8 cellular contexts compared by ENCODE assay signal in the genomic region with DNA sequence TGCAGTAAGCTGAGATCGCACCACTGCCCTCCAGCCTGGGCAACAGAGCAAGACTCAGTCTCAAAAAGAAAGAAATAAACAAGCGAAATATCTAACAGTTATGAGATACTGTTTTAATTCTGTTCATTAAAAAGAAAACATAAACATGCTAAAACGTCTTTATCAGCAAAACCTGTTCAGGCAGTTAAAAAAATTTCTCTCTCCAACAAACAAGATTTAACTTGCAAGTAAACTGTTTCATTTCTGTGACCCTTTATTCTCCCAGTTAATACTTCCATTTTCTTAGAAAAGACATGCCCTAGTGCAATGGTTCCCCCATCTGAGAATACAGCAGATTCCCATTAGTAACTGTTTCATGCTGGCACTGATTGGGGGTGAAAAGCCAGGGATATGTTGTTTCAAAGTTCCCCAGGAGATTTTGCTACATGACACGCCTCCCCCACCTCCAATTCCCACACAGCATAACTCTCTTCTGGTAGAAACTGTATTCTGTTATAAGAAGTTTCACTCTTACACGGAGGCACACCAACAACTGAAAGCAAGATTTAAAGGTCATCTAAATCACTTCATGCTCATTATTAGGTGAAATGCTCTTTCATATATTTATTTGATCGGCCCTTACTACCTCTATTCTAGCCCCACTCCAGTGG. TPM values are rescaled to one million over a fixed set of nuclear protein-coding genes. Genes with fewer than 3 reads are reported as not detected.
DNase-seq lines count a peak whose midpoint lies in the region; ATAC-seq and TF ChIP-seq lines count a peak whose summit lies in the region.

No MANE protein-coding gene starts in this region.

- H3K4me1 Mint-ChIP-seq in activated CD4-positive, alpha-beta memory T cell treated with anti-CD3 and anti-CD28 coated beads for 36 hours (ENCODE audit: low read depth): peaks cover 76% of the 10 kb centered on the region

- ATAC-seq in GM18868 (IDR thresholded peaks at IDR 0.05; ENCODE audit: unreplicated experiment) (peak; percentile 89), HG02798 (IDR thresholded peaks at IDR 0.05; ENCODE audit: poor library complexity, unreplicated experiment) (peak; percentile 88), omental fat pad (ENCODE audit: low FRiP score) (no peak)

- DNase-seq in activated CD4-positive, alpha-beta memory T cell treated with anti-CD3 and anti-CD28 coated beads for 36 hours: peak; percentile 38
- DNase-seq in osteoblast (ENCODE audit: insufficient read length, low spot score, missing footprints) (no peak), cerebellum (ENCODE audit: low spot score) (no peak), omental fat pad (ENCODE audit: low spot score) (no peak), KBM-7 (no peak)
- DNase-seq in activated CD4-positive, alpha-beta T cell treated with anti-CD3 and anti-CD28 coated beads, Interleukin-2, amount 50 U/mL, for 4 hours: no peak

- no peak overlapping the region for H3K27ac ChIP-seq in osteoblast (ENCODE audit: low read depth, low read length)

- TF ChIP-seq CTCF in osteoblast (IDR thresholded peaks at IDR 0.05; ENCODE audit: extremely low read depth, low read depth, low read length): no peak
- TF ChIP-seq CTCF in omental fat pad (IDR thresholded peaks at IDR 0.05): no peak

- H3K36me3 ChIP-seq in osteoblast (ENCODE audit: insufficient read depth, low read length): no peaks in the 10 kb centered on the region

- H3K27me3 Mint-ChIP-seq in activated CD4-positive, alpha-beta memory T cell treated with anti-CD3 and anti-CD28 coated beads for 36 hours: no peaks in the 10 kb centered on the region

- H3K27me3 ChIP-seq in osteoblast (ENCODE audit: insufficient read depth, low read length): no peaks in the 10 kb centered on the region

- peaks cover 8% of the 10 kb centered on the region for H3K36me3 Mint-ChIP-seq in activated CD4-positive, alpha-beta memory T cell treated with anti-CD3 and anti-CD28 coated beads for 36 hours

- H3K4me3 Mint-ChIP-seq in activated CD4-positive, alpha-beta memory T cell treated with anti-CD3 and anti-CD28 coated beads for 36 hours: peak overlapping the region; percentile 61

- in situ Hi-C loops in KBM-7 (cut with MboI; ENCODE audit: low pct_unique_long_range_greater_than_20kb, low sequenced_read_pairs): no loop called here

- CTCF ChIA-PET in activated CD4-positive, alpha-beta memory T cell treated with anti-CD3 and anti-CD28 coated beads for 36 hours (lab: Charles Lee): interaction anchor here (1.2 kb wide), 1 partner anchor 24 kb away, joined by 3 read pairs; a partner anchor contains a TSS

- POLR2A ChIA-PET in activated CD4-positive, alpha-beta memory T cell treated with anti-CD3 and anti-CD28 coated beads for 36 hours (lab: Charles Lee): no interaction called here

- no peak overlapping the region for H3K4me3 ChIP-seq in osteoblast (ENCODE audit: insufficient read depth, low read length)

- H4K20me1 ChIP-seq in osteoblast (ENCODE audit: insufficient read depth, low read length): peaks cover 18% of the 10 kb centered on the region

- intact Hi-C loops in activated CD4-positive, alpha-beta memory T cell treated with anti-CD3 and anti-CD28 coated beads for 36 hours (cut with micrococcal nuclease): loop anchor here (1.0 kb wide), 1 partner anchor 11 kb away; no protein-coding TSS in a partner anchor

- H2AFZ ChIP-seq in osteoblast (ENCODE audit: low read length): no peak overlapping the region

- peak overlapping the region; percentile 87 for H3K27ac Mint-ChIP-seq in activated CD4-positive, alpha-beta memory T cell treated with anti-CD3 and anti-CD28 coated beads for 36 hours

- peak overlapping the region; percentile 59 for H3K4me2 ChIP-seq in osteoblast (ENCODE audit: insufficient read depth, low read length)

- H3K9me3 ChIP-seq in osteoblast (ENCODE audit: low read depth, low read length): no peaks in the 10 kb centered on the region

- H3K79me2 ChIP-seq in osteoblast (ENCODE audit: insufficient read depth, low read length): peaks cover 72% of the 10 kb centered on the region

- no peaks in the 10 kb centered on the region for H3K9me3 Mint-ChIP-seq in activated CD4-positive, alpha-beta memory T cell treated with anti-CD3 and anti-CD28 coated beads for 36 hours

- no peaks in the 10 kb centered on the region for H3K4me1 ChIP-seq in osteoblast (ENCODE audit: insufficient read depth, low read length)

RNA-seq across cellular contexts. Expression of a gene that starts 24.4 kb away (rescaled TPM):
- 10 to 100 TPM; 70.8 to 71.2 TPM for total RNA-seq in activated CD4-positive, alpha-beta memory T cell treated with anti-CD3 and anti-CD28 coated beads for 36 hours
- total RNA-seq in osteoblast (60.7 and 63.0 TPM in 2 replicates), cerebellum (17.1 TPM), omental fat pad (100 to 1,000 TPM in 1 of 4 donors, 10 to 100 TPM in 3; 87.4 to 107 (median 89.9) TPM)
